Comparison of ENCODE assay signal across 28 cellular contexts in genomic region chr1:112026501-112026900, GRCh38. TPM values are rescaled to one million over a fixed set of nuclear protein-coding genes. Genes with fewer than 3 reads are reported as not detected.
DNase-seq lines count a peak whose midpoint lies in the region.
"Had no signal": no experiment of that assay in that cellular context is flagged by ENCODE, and none has a peak within 500 bp of the region (broad histone marks: within the 10 kb centered on the region; RNA-seq: fewer than 3 reads in every experiment).

No MANE protein-coding gene starts in this region.

- in situ Hi-C loops in G401 (cut with HindIII; ENCODE audit: low sequenced_read_pairs): no loop called here

- peak; percentile 22 for DNase-seq in NCI-H146 (lab: John Stamatoyannopoulos, UW)
- DNase-seq in NCI-H146 treated with DMSO at 0.1 percent for 48 hours (lab: John Stamatoyannopoulos, UW; ENCODE audit: unreplicated experiment): no peak
- DNase-seq in G401 (ENCODE audit: low spot score): peak; percentile 71
- DNase-seq in cerebellar cortex (ENCODE audit: low spot score): peak; percentile 66
- DNase-seq in cerebellum (ENCODE audit: low spot score): peak; percentile 20
- no peak for DNase-seq in activated CD4-positive, alpha-beta T cell treated with anti-CD3 and anti-CD28 coated beads for 1 hour
- no peak for DNase-seq in GM19240 (ENCODE audit: insufficient read length, low spot score)
- DNase-seq in SHP77 (lab: John Stamatoyannopoulos, UW): no peak
- DNase-seq: 8988T; ACHN; AML-193; BE2C; Caco-2; Calu3; CD4-positive, alpha-beta memory T cell; CD4-positive, alpha-beta T cell; CD4-positive, CD25-positive, alpha-beta regulatory T cell; CD8-positive, alpha-beta memory T cell; CD8-positive, alpha-beta T cell; COR-L47; DMS 273 treated with DMSO at 0.1 percent for 48 hours; DMS153; DMS53; DND-41; EL had no signal

RNA-seq across cellular contexts. Expression of gene KCND3, which starts 37.0 kb away (rescaled TPM):
- total RNA-seq in G401 (2014; rRNA removed; shearing (Covaris generic)): 0.10 TPM in 1 of 2 replicates, not detected in the other
- 34.1 TPM for total RNA-seq in cerebellum
- total RNA-seq: A673; B cell; CD4-positive, alpha-beta memory T cell; CD8-positive, alpha-beta memory T cell; CD8-positive, alpha-beta T cell; Daoy had no signal

Comparison
In these comparisons a context has a peak if more than half of its experiments do, and no peak if none do; other contexts are left out.
1. DNase-seq: peak in NCI-H146 (single experiment), G401 (single experiment), cerebellar cortex (single experiment) and cerebellum (single experiment); none in NCI-H146 treated with DMSO at 0.1 percent for 48 hours (single experiment), activated CD4-positive, alpha-beta T cell treated with anti-CD3 and anti-CD28 coated beads for 1 hour (single experiment), GM19240 (single experiment) and SHP77 (0 of 2).
2. RNA of gene KCND3, which starts 37.0 kb away (total RNA-seq): 34.1 TPM in cerebellum (single experiment); 0.10 TPM in G401; every median in the first group is over 10 times any median in the second.